8 cellular contexts compared by ENCODE assay signal in genomic region chr1:218339267-218339831, GRCh38. TPM values are rescaled to one million over a fixed set of nuclear protein-coding genes. Genes with fewer than 3 reads are reported as not detected.
DNase-seq lines count a peak whose midpoint lies in the region; ATAC-seq and TF ChIP-seq lines count a peak whose summit lies in the region.

No MANE protein-coding gene starts in this region.

- H3K4me3 ChIP-seq in AG04449 (ENCODE audit: low read depth, low read length): no peak overlapping the region
- H3K4me3 ChIP-seq in foreskin fibroblast (ENCODE audit: low read depth in 1 of 2, low read length in 2 of 2): no peak overlapping the region

- no peak overlapping the region for H3K4me3 Mint-ChIP-seq in type B pancreatic cell
- no peak overlapping the region for H3K4me3 Mint-ChIP-seq in stimulated activated naive B cell treated with anti-CD40 and anti-IgM and Interleukin-4, amounts not matched to agents 10 μg/mL and 1 μg/mL and 100 μg/mL, for 72 hours

- H3K4me1 Mint-ChIP-seq in type B pancreatic cell (ENCODE audit: unreplicated experiment): peaks cover 43% of the 10 kb centered on the region
- no peaks in the 10 kb centered on the region for H3K4me1 Mint-ChIP-seq in stimulated activated naive B cell treated with anti-CD40 and anti-IgM and Interleukin-4, amounts not matched to agents 10 μg/mL and 1 μg/mL and 100 μg/mL, for 72 hours

- peaks cover 3% of the 10 kb centered on the region for H3K36me3 Mint-ChIP-seq in type B pancreatic cell
- H3K36me3 Mint-ChIP-seq in stimulated activated naive B cell treated with anti-CD40 and anti-IgM and Interleukin-4, amounts not matched to agents 10 μg/mL and 1 μg/mL and 100 μg/mL, for 72 hours: peaks cover 8 to 13% of the 10 kb centered on the region in 2 donors

- H3K27ac Mint-ChIP-seq in type B pancreatic cell: no peak overlapping the region
- no peak overlapping the region for H3K27ac Mint-ChIP-seq in stimulated activated naive B cell treated with anti-CD40 and anti-IgM and Interleukin-4, amounts not matched to agents 10 μg/mL and 1 μg/mL and 100 μg/mL, for 72 hours

- peak; percentile 60 for ATAC-seq in GM18498 (IDR thresholded peaks at IDR 0.05; ENCODE audit: unreplicated experiment)
- peak; percentile 54 for ATAC-seq in HG03280 (IDR thresholded peaks at IDR 0.05; ENCODE audit: unreplicated experiment)
- no peak for ATAC-seq in GM19463 (IDR thresholded peaks at IDR 0.05; ENCODE audit: unreplicated experiment)
- no peak for ATAC-seq in stimulated activated naive B cell treated with anti-CD40 and anti-IgM and Interleukin-4, amounts not matched to agents 10 μg/mL and 1 μg/mL and 100 μg/mL, for 72 hours (replicated peaks)

- DNase-seq in AG04449 (ENCODE audit: low read depth, low spot score) (no peak), RPMI7951 (ENCODE audit: low read depth) (peak; percentile 44), foreskin fibroblast (peak in 1 of 2 donors; percentile 67), type B pancreatic cell (ENCODE audit: extremely low spot score, unreplicated experiment) (no peak)
- no peak for DNase-seq in stimulated activated naive B cell treated with anti-CD40 and anti-IgM and Interleukin-4, amounts not matched to agents 10 μg/mL and 1 μg/mL and 100 μg/mL, for 72 hours

- POLR2A ChIA-PET in AG04449 (lab: Yijun Ruan, JAX): no interaction called here

- H3K27me3 Mint-ChIP-seq in type B pancreatic cell: peaks cover 7% of the 10 kb centered on the region
- no peaks in the 10 kb centered on the region for H3K27me3 Mint-ChIP-seq in stimulated activated naive B cell treated with anti-CD40 and anti-IgM and Interleukin-4, amounts not matched to agents 10 μg/mL and 1 μg/mL and 100 μg/mL, for 72 hours

- peak; percentile 61 for TF ChIP-seq CTCF in AG04449 (IDR thresholded peaks at IDR 0.05; ENCODE audit: insufficient read depth, low read length, missing control alignments)
- TF ChIP-seq CTCF in foreskin fibroblast (IDR thresholded peaks at IDR 0.05; ENCODE audit: low read depth, low read length): peak; percentile 61
- TF ChIP-seq CTCF in type B pancreatic cell (conservative IDR thresholded peaks at IDR 0.05): peak; percentile 87

- CTCF ChIA-PET in AG04449 (lab: Yijun Ruan, JAX): interaction anchor here (0.6 to 2.2 kb wide), 26 partner anchors 8 to 1473 kb away, joined by 3 to 15 read pairs (median 4); no protein-coding TSS in a partner anchor

- H3K9me3 Mint-ChIP-seq in type B pancreatic cell: no peaks in the 10 kb centered on the region
- H3K9me3 Mint-ChIP-seq in stimulated activated naive B cell treated with anti-CD40 and anti-IgM and Interleukin-4, amounts not matched to agents 10 μg/mL and 1 μg/mL and 100 μg/mL, for 72 hours: no peaks in the 10 kb centered on the region

RNA-seq across cellular contexts. Expression of gene TGFB2, which starts 5.8 kb away (rescaled TPM):
- 11.3 and 18.7 TPM in 2 replicates for total RNA-seq in RPMI7951 (2014; rRNA removed; shearing (Covaris generic))
- 18.4 and 207 TPM in 2 replicates for total RNA-seq in type B pancreatic cell (ENCODE audit: low replicate concordance)

RNA-seq across cellular contexts. Expression of gene RRP15, which starts 54.3 kb away (rescaled TPM):
- total RNA-seq in RPMI7951 (2014; rRNA removed; shearing (Covaris generic)): 5.3 and 6.2 TPM in 2 replicates
- 20.2 and 22.9 TPM in 2 replicates for total RNA-seq in type B pancreatic cell (ENCODE audit: low replicate concordance)

Comparison
In these comparisons a context has a peak if more than half of its experiments do, and no peak if none do; other contexts are left out.
1. ATAC-seq: peak in GM18498 (single experiment) and HG03280 (single experiment); none in GM19463 (single experiment) and stimulated activated naive B cell treated with anti-CD40 and anti-IgM and Interleukin-4, amounts not matched to agents 10 μg/mL and 1 μg/mL and 100 μg/mL, for 72 hours (0 of 2).
2. Peak in every context shown above with its lines, with median percentiles within 50 percentile points of each other: CTCF ChIP-seq.